Comparison of ENCODE assay signal across 1 cellular context in genomic region chr4:7904942-7905341, GRCh38.
TF ChIP-seq lines count a peak whose summit lies in the region.

No MANE protein-coding gene starts in this region.

TF ChIP-seq in GM23338, 12 proteins besides CTCF, POLR2A, EP300 and RAD21 (continued from another document):
- TF ChIP-seq ETS1 (IDR thresholded peaks at IDR 0.05) (no peak), CREB1 (CRISPR knock-in tag; IDR thresholded peaks at IDR 0.05; ENCODE audit: low read depth) (no peak), EZH2phosphoT487 (IDR thresholded peaks at IDR 0.05; ENCODE audit: unreplicated experiment) (no peak), STAT1 (IDR thresholded peaks at IDR 0.05; ENCODE audit: unreplicated experiment) (no peak), ZNF114 (CRISPR knock-in tag; IDR thresholded peaks at IDR 0.05) (no peak), ZNF462 (CRISPR knock-in tag; IDR thresholded peaks at IDR 0.05) (no peak), ZNF331 (CRISPR knock-in tag; IDR thresholded peaks at IDR 0.05; ENCODE audit: low read depth) (no peak)
